21 cellular contexts compared by ENCODE assay signal in the genomic region with DNA sequence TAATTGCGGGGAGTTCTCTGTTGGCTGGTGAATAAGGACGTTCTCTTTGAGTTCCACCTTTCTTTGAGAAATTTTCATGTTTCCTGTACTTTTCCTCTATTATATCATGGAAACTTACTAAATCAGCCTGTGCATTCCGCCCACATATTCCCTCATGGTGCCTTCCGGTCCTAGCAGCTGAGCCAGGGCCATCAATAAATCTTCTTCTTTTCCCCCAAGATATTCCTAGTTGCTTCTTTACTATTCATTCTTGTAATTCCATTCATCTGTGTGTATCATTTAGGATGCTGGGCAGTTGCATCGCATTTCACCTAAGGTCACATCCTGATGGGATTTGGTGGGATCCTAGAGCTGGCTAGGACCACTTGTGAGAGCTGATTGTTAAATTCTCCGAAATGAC.
"Had no signal": no experiment of that assay in that cellular context is flagged by ENCODE, and none has a peak within 500 bp of the region (broad histone marks: within the 10 kb centered on the region; RNA-seq: fewer than 3 reads in every experiment).

No MANE protein-coding gene starts in this region.

- H3K36me3 ChIP-seq: breast epithelium, gastroesophageal sphincter, left ventricle myocardium inferior, ovary, prostate gland, tibial artery had no signal

- H3K4me1 ChIP-seq: breast epithelium, gastroesophageal sphincter, prostate gland had no signal

- ATAC-seq: esophagus mucosa; gastroesophageal sphincter; naive thymus-derived CD8-positive, alpha-beta T cell; stimulated activated naive CD8-positive, alpha-beta T cell treated with anti-CD3 and anti-CD28 coated beads, Interleukin-15, amount 100 ng/mL, for 72 hours had no signal

- H3K9me3 ChIP-seq: breast epithelium, gastroesophageal sphincter, left ventricle myocardium inferior, ovary, prostate gland, tibial artery had no signal

- H3K27ac ChIP-seq: breast epithelium, gastroesophageal sphincter, left ventricle myocardium inferior, ovary, prostate gland, skin epidermis, tibial artery had no signal

- H3K4me3 ChIP-seq: breast epithelium, gastroesophageal sphincter, left ventricle myocardium inferior, ovary, prostate gland, skin epidermis, tibial artery had no signal

- DNase-seq: activated CD4-positive, alpha-beta memory T cell treated with anti-CD3 and anti-CD28 coated beads for 36 hours; activated CD4-positive, alpha-beta T cell treated with anti-CD3 and anti-CD28 coated beads for 48 hours; activated gamma-delta T cell treated with Interleukin-2 at 50 U/mL for 16 hours; effector memory CD4-positive, alpha-beta T cell; head of caudate nucleus; hypothalamus; left ventricle myocardium inferior; naive thymus-derived CD8-positive, alpha-beta T cell; ovary; stimulated activated CD4-positive, alpha-beta T cell treated with anti-CD3 and anti-CD28 coated beads, Interleukin-1b, Interleukin-23, amount 100 ng/mL, for 48 hours; stimulated activated naive CD8-positive, alpha-beta T cell treated with anti-CD3 and anti-CD28 coated beads, Interleukin-15, amount 100 ng/mL, for 72 hours; tibial artery had no signal

- H3K9me3 Mint-ChIP-seq: activated naive CD4-positive, alpha-beta T cell treated with anti-CD3 and anti-CD28 coated beads, Interleukin-2, amount 50 U/mL, for 24 hours; central memory CD8-positive, alpha-beta T cell; naive thymus-derived CD8-positive, alpha-beta T cell; stimulated activated naive CD8-positive, alpha-beta T cell treated with anti-CD3 and anti-CD28 coated beads, Interleukin-15, amount 100 ng/mL, for 72 hours had no signal

- H3K36me3 Mint-ChIP-seq: activated CD4-positive, alpha-beta memory T cell treated with anti-CD3 and anti-CD28 coated beads for 36 hours; activated naive CD4-positive, alpha-beta T cell treated with anti-CD3 and anti-CD28 coated beads, Interleukin-2, amount 50 U/mL, for 24 hours; mesothelial cell of epicardium; naive thymus-derived CD8-positive, alpha-beta T cell had no signal

- H3K27me3 Mint-ChIP-seq: activated CD4-positive, alpha-beta memory T cell treated with anti-CD3 and anti-CD28 coated beads for 36 hours; activated naive CD4-positive, alpha-beta T cell treated with anti-CD3 and anti-CD28 coated beads, Interleukin-2, amount 50 U/mL, for 24 hours; central memory CD8-positive, alpha-beta T cell; stimulated activated naive CD8-positive, alpha-beta T cell treated with anti-CD3 and anti-CD28 coated beads, Interleukin-15, amount 100 ng/mL, for 72 hours had no signal

- H3K27ac Mint-ChIP-seq: activated CD4-positive, alpha-beta memory T cell treated with anti-CD3 and anti-CD28 coated beads for 36 hours; activated naive CD4-positive, alpha-beta T cell treated with anti-CD3 and anti-CD28 coated beads, Interleukin-2, amount 50 U/mL, for 24 hours; mesothelial cell of epicardium; naive thymus-derived CD8-positive, alpha-beta T cell; stimulated activated naive CD8-positive, alpha-beta T cell treated with anti-CD3 and anti-CD28 coated beads, Interleukin-15, amount 100 ng/mL, for 72 hours had no signal

- H3K4me1 Mint-ChIP-seq: activated naive CD4-positive, alpha-beta T cell treated with anti-CD3 and anti-CD28 coated beads, Interleukin-2, amount 50 U/mL, for 24 hours; central memory CD8-positive, alpha-beta T cell; stimulated activated naive CD8-positive, alpha-beta T cell treated with anti-CD3 and anti-CD28 coated beads, Interleukin-15, amount 100 ng/mL, for 72 hours had no signal

- H3K4me3 Mint-ChIP-seq: activated CD4-positive, alpha-beta memory T cell treated with anti-CD3 and anti-CD28 coated beads for 36 hours; activated naive CD4-positive, alpha-beta T cell treated with anti-CD3 and anti-CD28 coated beads, Interleukin-2, amount 50 U/mL, for 24 hours; central memory CD8-positive, alpha-beta T cell; mesothelial cell of epicardium; naive thymus-derived CD8-positive, alpha-beta T cell; stimulated activated naive CD8-positive, alpha-beta T cell treated with anti-CD3 and anti-CD28 coated beads, Interleukin-15, amount 100 ng/mL, for 72 hours had no signal

- FAIRE-seq: colon had no signal
